Comparison of ENCODE assay signal across 28 cellular contexts in genomic region chr1:205652984-205653383, GRCh38. TPM values are rescaled to one million over a fixed set of nuclear protein-coding genes. Genes with fewer than 3 reads are reported as not detected.
"Had no signal": no experiment of that assay in that cellular context is flagged by ENCODE, and none has a peak within 500 bp of the region (broad histone marks: within the 10 kb centered on the region; RNA-seq: fewer than 3 reads in every experiment).

No MANE protein-coding gene starts in this region.

- H3K9me3 ChIP-seq: esophagus muscularis mucosa, lower lobe of right lung, ovary, psoas muscle, sigmoid colon, thoracic aorta, tibial nerve, upper lobe of left lung had no signal

- DNase-seq: dermis blood vessel endothelial cell; effector memory CD4-positive, alpha-beta T cell; foreskin melanocyte; glutamatergic neuron; hypothalamus; immature natural killer cell; islet precursor cell; kidney glomerular epithelial cell; left colon; left ventricle myocardium superior; lower lobe of right lung; natural killer cell; occipital lobe; ovary; posterior cingulate gyrus; psoas muscle; right cardiac atrium; sigmoid colon; stimulated activated CD4-positive, alpha-beta T cell treated with anti-CD3 and anti-CD28 coated beads, Interleukin-2, amount 100 ng/mL, for 24 hours; stimulated activated CD4-positive, alpha-beta T cell treated with anti-CD3 and anti-CD28 coated beads, Interleukin-4, amount 100 ng/mL, for 24 hours; stimulated activated naive CD8-positive, alpha-beta T cell treated with anti-CD3 and anti-CD28 coated beads, Interleukin-15, Interleukin-2, amounts not matched to agents 100 U/mL and 50 U/mL, for 24 hours; substantia nigra; upper lobe of left lung had no signal

- H3K27me3 ChIP-seq: esophagus muscularis mucosa, ovary, sigmoid colon, tibial nerve, upper lobe of left lung had no signal

- H3K27ac ChIP-seq: coronary artery, esophagus muscularis mucosa, lower lobe of right lung, ovary, psoas muscle, sigmoid colon, thoracic aorta, tibial nerve, upper lobe of left lung had no signal

- H3K4me1 ChIP-seq: esophagus muscularis mucosa, lower lobe of right lung, tibial nerve had no signal

- H3K4me3 ChIP-seq: coronary artery, esophagus muscularis mucosa, lower lobe of right lung, ovary, psoas muscle, sigmoid colon, thoracic aorta, tibial nerve, upper lobe of left lung had no signal

- ATAC-seq: left colon; left ventricle myocardium superior; lower lobe of right lung; natural killer cell; psoas muscle; right cardiac atrium; stimulated activated memory B cell treated with anti-CD40 and anti-IgM and Interleukin-4, amounts not matched to agents 10 μg/mL and 1 μg/mL and 100 μg/mL, for 72 hours; stimulated activated naive CD8-positive, alpha-beta T cell treated with anti-CD3 and anti-CD28 coated beads, Interleukin-15, Interleukin-2, amounts not matched to agents 100 U/mL and 50 U/mL, for 24 hours had no signal

- H3K36me3 ChIP-seq: esophagus muscularis mucosa, lower lobe of right lung, ovary, sigmoid colon, thoracic aorta, tibial nerve, upper lobe of left lung had no signal

RNA-seq across cellular contexts. Expression of gene SLC45A3, which starts 27.3 kb away (rescaled TPM):
- polyA plus RNA-seq: immature natural killer cell had no signal
